In the genomic region with DNA sequence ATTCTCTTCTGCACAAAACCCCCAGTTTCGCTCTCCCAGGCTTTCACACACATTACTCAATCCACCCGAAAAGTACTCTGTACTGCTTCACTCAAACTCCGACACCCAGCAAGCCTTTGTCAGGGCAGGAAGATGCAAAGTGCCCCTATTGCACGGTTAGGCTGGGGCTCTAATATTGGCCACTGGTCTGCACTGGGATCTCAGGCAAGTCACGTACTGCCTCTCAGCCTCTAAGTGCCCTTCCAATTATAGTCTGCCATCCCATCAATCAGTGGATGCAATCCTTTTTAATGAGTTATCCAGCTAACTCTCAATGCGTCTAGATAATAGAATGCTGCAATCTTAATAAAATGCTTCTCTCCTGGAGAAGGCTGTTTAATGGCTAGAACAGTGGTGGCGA, we compare ENCODE assay signal across 28 cellular contexts. TPM values are rescaled to one million over a fixed set of nuclear protein-coding genes. Genes with fewer than 3 reads are reported as not detected.
A peak's percentile ranks its signal among the peaks of the same experiment; 100 is the strongest.
DNase-seq lines count a peak whose midpoint lies in the region; ATAC-seq and TF ChIP-seq lines count a peak whose summit lies in the region.
"Had no signal": no experiment of that assay in that cellular context is flagged by ENCODE, and none has a peak within 500 bp of the region (broad histone marks: within the 10 kb centered on the region; RNA-seq: fewer than 3 reads in every experiment).

No MANE protein-coding gene starts in this region.

- H3K4me1 ChIP-seq in right cardiac atrium (ENCODE audit: control insufficient read depth, insufficient read depth, low read length) (no peaks in the 10 kb centered on the region), endodermal cell (ENCODE audit: control insufficient read depth, insufficient read depth, low read length) (peaks cover 1% of the 10 kb centered on the region), aorta (ENCODE audit: control insufficient read depth in 1 of 2, insufficient read depth in 2 of 2, low read length in 2 of 2) (peaks cover 0 to 1% of the 10 kb centered on the region in 2 donors)
- H3K4me1 ChIP-seq: suprapubic skin had no signal

- H3K36me3 Mint-ChIP-seq in endodermal cell (ENCODE audit: low read depth): peaks cover 45% of the 10 kb centered on the region
- H3K36me3 Mint-ChIP-seq: activated naive CD8-positive, alpha-beta T cell had no signal

- H3K4me1 Mint-ChIP-seq in endodermal cell: peaks cover 8% of the 10 kb centered on the region

- no peak for DNase-seq in Right ventricle myocardium superior
- no peak for DNase-seq in right cardiac atrium
- DNase-seq in NCI-H774 (lab: John Stamatoyannopoulos, UW): peak; percentile 56
- no peak for DNase-seq in endodermal cell
- no peak for DNase-seq in aorta
- DNase-seq in kidney glomerular epithelial cell (lab: John Stamatoyannopoulos, UW): no peak
- DNase-seq in sciatic nerve (ENCODE audit: low spot score): no peak
- no peak for DNase-seq in NCI-H226
- DNase-seq: activated CD4-positive, alpha-beta T cell treated with anti-CD3 and anti-CD28 coated beads for 1 hour; activated CD8-positive, alpha-beta T cell treated with anti-CD3 and anti-CD28 coated beads, Interleukin-2, amount 10 ng/mL, durations not matched to agents 7 days and 5 days; activated effector memory CD4-positive, alpha-beta T cell treated with Interleukin-2 at 50 U/mL for 16 hours; AML-193; anterior cingulate cortex; CD4-positive, alpha-beta memory T cell; kidney; NCI-H146; NCI-H2171; NCI-H526; nephron progenitor cell; ovary; retina; stimulated activated CD4-positive, alpha-beta T cell treated with anti-CD3 and anti-CD28 coated beads, Interleukin-4, amount 100 ng/mL, for 1 hour; T-helper 2 cell had no signal

- H3K4me3 Mint-ChIP-seq in endodermal cell: no peak overlapping the region
- H3K4me3 Mint-ChIP-seq: activated CD8-positive, alpha-beta T cell treated with anti-CD3 and anti-CD28 coated beads, Interleukin-2, amount 10 ng/mL, durations not matched to agents 7 days and 5 days; activated naive CD8-positive, alpha-beta T cell; CD4-positive, alpha-beta memory T cell; nephron progenitor cell had no signal

- H3K27me3 ChIP-seq in right cardiac atrium (ENCODE audit: control insufficient read depth, insufficient read depth) (no peaks in the 10 kb centered on the region), endodermal cell (ENCODE audit: control insufficient read depth, insufficient read depth, low read length, poor library complexity, severe bottlenecking) (no peaks in the 10 kb centered on the region), aorta (ENCODE audit: control insufficient read depth in 1 of 2, insufficient read depth in 2 of 2, low read length in 1 of 2) (no peaks in the 10 kb centered on the region)
- H3K27me3 ChIP-seq: ovary, suprapubic skin had no signal

- WGBS in right cardiac atrium: 68% methylated on average over 7 of the region's 7 CpGs
- 91% methylated on average over 7 of the region's 7 CpGs for WGBS in endodermal cell (ENCODE audit: insufficient coverage in 1 of 2, insufficient read length in 1 of 2), 2 experiments
- 37 to 38% methylated on average over 7 of the region's 7 CpGs for WGBS in aorta, 2 donors

- no peaks in the 10 kb centered on the region for H3K27me3 Mint-ChIP-seq in endodermal cell (ENCODE audit: insufficient read depth)

- intact Hi-C loops in Right ventricle myocardium superior (cut with DNase I) (no loop called here), right cardiac atrium (cut with DNase I) (no loop called here), aorta (cut with DNase I) (no loop called here), sciatic nerve (cut with DNase I) (no loop called here)

- H3K9me3 Mint-ChIP-seq in endodermal cell: no peaks in the 10 kb centered on the region
- H3K9me3 Mint-ChIP-seq: nephron progenitor cell had no signal

- H3K36me3 ChIP-seq in endodermal cell (ENCODE audit: control insufficient read depth, insufficient read depth, low read length) (peaks cover 74% of the 10 kb centered on the region), aorta (ENCODE audit: control insufficient read depth in 1 of 2, insufficient read depth in 2 of 2, low read length in 1 of 2) (no peaks in the 10 kb centered on the region)
- H3K36me3 ChIP-seq: ovary, suprapubic skin had no signal

- H3K9me3 ChIP-seq in right cardiac atrium (ENCODE audit: control insufficient read depth, low read length) (no peaks in the 10 kb centered on the region), endodermal cell (ENCODE audit: control insufficient read depth, low read length) (no peaks in the 10 kb centered on the region), aorta (ENCODE audit: control insufficient read depth, low read length) (no peaks in the 10 kb centered on the region)
- H3K9me3 ChIP-seq: ovary, suprapubic skin had no signal

- no peak overlapping the region for H3K27ac ChIP-seq in right cardiac atrium (ENCODE audit: low read length)
- H3K27ac ChIP-seq in endodermal cell (ENCODE audit: low read depth, low read length): no peak overlapping the region
- H3K27ac ChIP-seq in aorta (ENCODE audit: low read depth in 1 of 2, low read length in 2 of 2): peak overlapping the region; percentile 91 to 97
- H3K27ac ChIP-seq: ovary, SK-N-MC, suprapubic skin had no signal

- H3K4me3 ChIP-seq in right cardiac atrium (ENCODE audit: low read length): no peak overlapping the region
- no peak overlapping the region for H3K4me3 ChIP-seq in endodermal cell (ENCODE audit: low read length)
- H3K4me3 ChIP-seq in aorta (ENCODE audit: low read length in 2 of 2): no peak overlapping the region
- H3K4me3 ChIP-seq: GM12878, ovary, SK-N-MC, suprapubic skin had no signal

- peak overlapping the region; percentile 45 for H3K27ac Mint-ChIP-seq in endodermal cell
- H3K27ac Mint-ChIP-seq: activated CD8-positive, alpha-beta T cell treated with anti-CD3 and anti-CD28 coated beads, Interleukin-2, amount 10 ng/mL, durations not matched to agents 7 days and 5 days; activated naive CD8-positive, alpha-beta T cell; CD4-positive, alpha-beta memory T cell had no signal

- no peak for TF ChIP-seq CTCF in endodermal cell (conservative IDR thresholded peaks at IDR 0.05)

- ATAC-seq in Right ventricle myocardium superior (ENCODE audit: poor library complexity) (peak; percentile 84), right cardiac atrium (no peak), aorta (ENCODE audit: low FRiP score) (no peak), sciatic nerve (no peak)
- ATAC-seq: activated CD8-positive, alpha-beta T cell treated with anti-CD3 and anti-CD28 coated beads, Interleukin-2, amount 10 ng/mL, durations not matched to agents 7 days and 5 days; GM12878 had no signal

- H3K9ac ChIP-seq in endodermal cell (ENCODE audit: extremely low read depth, low read length, poor library complexity, severe bottlenecking): no peak overlapping the region

RNA-seq across cellular contexts. Expression of gene CLMP, which starts 37.1 kb away (rescaled TPM):
- 6.0 TPM for total RNA-seq in Right ventricle myocardium superior
- total RNA-seq in right cardiac atrium: 10 to 100 TPM in 3 of 4 donors, 1 to 10 TPM in 1; 5.0 to 34.1 (median 19.3) TPM
- 6.6 TPM for polyA plus RNA-seq in right cardiac atrium
- total RNA-seq in endodermal cell: 10 to 100 TPM; 86.5 to 94.4 TPM
- polyA plus RNA-seq in endodermal cell (2013, experiment 1 of 2): 18.3 TPM
- 23.9 TPM for polyA plus RNA-seq in endodermal cell (2013, experiment 2 of 2)
- total RNA-seq in aorta: 100 to 1,000 TPM in 1 of 2 donors, 10 to 100 TPM in 1; 70.9 to 107 TPM
- 10 to 100 TPM in 1 of 2 donors, 1 to 10 TPM in 1; 8.2 to 23.8 TPM for polyA plus RNA-seq in aorta
- 74.6 TPM for total RNA-seq in sciatic nerve
- total RNA-seq: lung microvascular endothelial cell had no signal

Comparison
In these comparisons a context has a peak if more than half of its experiments do, and no peak if none do; other contexts are left out.
1. H3K27ac ChIP-seq: peak in aorta (2 of 2); none in right cardiac atrium (single experiment) and endodermal cell (single experiment).